ENCODE assay signal across 26 cellular contexts in genomic region chr3:4332111-4332510, GRCh38.
"Had no signal": no experiment of that assay in that cellular context is flagged by ENCODE, and none has a peak within 500 bp of the region (broad histone marks: within the 10 kb centered on the region; RNA-seq: fewer than 3 reads in every experiment).

No MANE protein-coding gene starts in this region.

- H3K9me3 ChIP-seq: ovary, thoracic aorta, thyroid gland, vagina had no signal

- H3K4me1 ChIP-seq: neural progenitor cell, parathyroid adenoma, psoas muscle, stomach, thyroid gland, vagina had no signal

- ATAC-seq: naive thymus-derived CD4-positive, alpha-beta T cell; natural killer cell; psoas muscle; right cardiac atrium; sciatic nerve; stimulated activated effector memory CD8-positive, alpha-beta T cell treated with anti-CD3 and anti-CD28 coated beads, Interleukin-12 subunit alpha, Interleukin-12 subunit beta, amount 100 ng/mL, for 72 hours; stimulated activated naive B cell treated with anti-CD40 and anti-IgM and Interleukin-4, amounts not matched to agents 10 μg/mL and 1 μg/mL and 100 μg/mL, for 72 hours had no signal

- H3K27me3 ChIP-seq: neural progenitor cell, ovary, spleen, stomach, thyroid gland, tibial nerve, upper lobe of left lung, vagina had no signal

- H3K27ac ChIP-seq: neural progenitor cell, ovary, parathyroid adenoma, psoas muscle, skin epidermis, spleen, stomach, thoracic aorta, thyroid gland, tibial nerve, upper lobe of left lung, vagina had no signal

- H2AFZ ChIP-seq: neural progenitor cell, parathyroid adenoma had no signal

- H3K4me3 ChIP-seq: neural progenitor cell, ovary, psoas muscle, skin epidermis, smooth muscle cell, spleen, stomach, thoracic aorta, thyroid gland, tibial nerve, upper lobe of left lung, vagina had no signal

- H3K79me2 ChIP-seq: parathyroid adenoma had no signal

- H3K9ac ChIP-seq: neural progenitor cell, parathyroid adenoma had no signal

- DNase-seq: naive thymus-derived CD4-positive, alpha-beta T cell; natural killer cell; occipital lobe; ovary; posterior cingulate gyrus; psoas muscle; right cardiac atrium; spleen; stimulated activated CD4-positive, alpha-beta T cell treated with anti-CD3 and anti-CD28 coated beads, Interleukin-12 subunit alpha, Interleukin-12 subunit beta, amount 100 ng/mL, for 4 hours; stimulated activated CD4-positive, alpha-beta T cell treated with anti-CD3 and anti-CD28 coated beads, Interleukin-1b, Interleukin-23, amount 100 ng/mL, for 48 hours; stimulated activated CD4-positive, alpha-beta T cell treated with anti-CD3 and anti-CD28 coated beads, Interleukin-4, amount 100 ng/mL, for 24 hours; stimulated activated naive B cell treated with anti-CD40 and anti-IgM and Interleukin-4, amounts not matched to agents 10 μg/mL and 1 μg/mL and 100 μg/mL, for 72 hours; stimulated activated naive CD4-positive, alpha-beta T cell treated with Interleukin-2 at 50 U/mL for 16 hours; stomach; thyroid gland; trophoblast cell; upper lobe of left lung had no signal

- H3K36me3 ChIP-seq: ovary, stomach, thoracic aorta, thyroid gland, upper lobe of left lung, vagina had no signal

- H3K4me2 ChIP-seq: neural progenitor cell, smooth muscle cell had no signal
